In the genomic region with DNA sequence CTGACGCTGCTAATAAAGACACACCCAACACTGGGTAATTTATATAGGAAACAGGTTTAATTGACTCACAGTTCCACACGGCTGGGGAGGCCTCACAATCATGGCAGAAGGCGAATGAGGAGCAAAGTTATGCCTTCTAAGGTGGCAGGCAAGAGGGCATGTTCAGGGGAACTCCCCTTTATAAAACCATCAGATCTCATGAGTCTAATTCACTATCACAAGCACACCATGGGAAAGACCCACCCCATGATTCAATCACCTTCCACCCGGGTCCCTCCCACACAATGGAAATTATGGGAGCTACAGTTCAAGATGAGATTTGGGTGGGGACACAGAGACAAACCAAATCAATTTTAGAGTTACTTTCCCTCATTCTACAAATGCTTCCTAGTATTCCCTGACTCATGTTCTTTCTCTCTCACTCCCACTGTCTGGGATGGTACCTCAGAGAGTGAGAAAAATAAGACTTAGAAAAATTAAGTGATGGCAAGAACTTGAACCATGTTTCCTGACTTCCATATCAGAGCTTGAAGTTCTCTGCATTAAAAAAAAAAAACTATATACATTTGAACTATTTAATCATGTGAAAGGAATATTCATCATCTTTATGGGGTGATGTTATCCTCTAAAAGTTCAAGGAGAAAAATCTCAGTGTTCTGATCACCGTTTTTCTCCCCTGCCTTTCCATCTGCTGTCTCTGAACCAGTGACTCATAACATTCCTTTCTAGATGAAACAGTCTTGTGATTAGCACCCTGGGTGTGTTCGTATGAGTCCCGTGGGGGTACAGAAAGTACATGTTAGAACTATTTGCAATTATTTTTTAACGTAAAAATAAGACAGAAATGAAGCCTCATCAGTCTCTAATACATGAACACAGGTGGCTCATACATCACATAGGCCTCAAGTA, we compare ENCODE assay signal across 10 cellular contexts.
DNase-seq lines count a peak whose midpoint lies in the region; ATAC-seq and TF ChIP-seq lines count a peak whose summit lies in the region.
"Had no signal": no experiment of that assay in that cellular context is flagged by ENCODE, and none has a peak within 500 bp of the region (broad histone marks: within the 10 kb centered on the region; RNA-seq: fewer than 3 reads in every experiment).

No MANE protein-coding gene starts in this region.

- H3K4me3 ChIP-seq in fibroblast of lung (replicated peaks in 1 of 4; ENCODE audit: control extremely low read depth in 1 of 4, insufficient read depth in 1 of 4, low read depth in 3 of 4, low read length in 4 of 4) = no peak overlapping the region
- no peak overlapping the region for H3K4me3 ChIP-seq in body of pancreas

- H3K4me2 ChIP-seq in fibroblast of lung (ENCODE audit: extremely low read depth, insufficient read depth, low read length) = no peak overlapping the region

- no peaks in the 10 kb centered on the region for H3K36me3 ChIP-seq in fibroblast of lung (ENCODE audit: control insufficient read depth, insufficient read depth, low read length)
- no peaks in the 10 kb centered on the region for H3K36me3 ChIP-seq in body of pancreas (replicated peaks in 1 of 2; ENCODE audit: insufficient read depth in 1 of 2, low read depth in 2 of 2)

- no peak overlapping the region for H3K27ac ChIP-seq in fibroblast of lung (ENCODE audit: insufficient read depth, low read length)
- H3K27ac ChIP-seq in body of pancreas = no peak overlapping the region

- H3K4me1 Mint-ChIP-seq in endothelial cell (ENCODE audit: unreplicated experiment) = no peaks in the 10 kb centered on the region
- no peaks in the 10 kb centered on the region for H3K4me1 Mint-ChIP-seq in activated CD8-positive, alpha-beta T cell treated with anti-CD3 and anti-CD28 coated beads, Interleukin-2, amount 10 ng/mL, durations not matched to agents 7 days and 5 days (ENCODE audit: low read depth)

- H3K79me2 ChIP-seq in fibroblast of lung (ENCODE audit: control insufficient read depth, insufficient read depth, low read length) = no peaks in the 10 kb centered on the region

- H3K4me3 Mint-ChIP-seq in endothelial cell (ENCODE audit: unreplicated experiment) = no peak overlapping the region
- no peak overlapping the region for H3K4me3 Mint-ChIP-seq in activated CD8-positive, alpha-beta T cell treated with anti-CD3 and anti-CD28 coated beads, Interleukin-2, amount 10 ng/mL, durations not matched to agents 7 days and 5 days

- H3K4me1 ChIP-seq in fibroblast of lung (ENCODE audit: control insufficient read depth, extremely low read depth, insufficient read depth, low read length) (no peaks in the 10 kb centered on the region), body of pancreas (no peaks in the 10 kb centered on the region)

- no peak for TF ChIP-seq CTCF in fibroblast of lung (conservative IDR thresholded peaks at IDR 0.05 in 1 of 2, IDR thresholded peaks at IDR 0.05 in 1 of 2; ENCODE audit: low read depth in 1 of 2, low read length in 2 of 2)
- TF ChIP-seq CTCF in body of pancreas (IDR thresholded peaks at IDR 0.05) = no peak
- TF ChIP-seq CTCF in endothelial cell (IDR thresholded peaks at IDR 0.05; ENCODE audit: unreplicated experiment) = no peak

- H3K9me3 ChIP-seq in fibroblast of lung (ENCODE audit: control insufficient read depth, insufficient read depth, low read depth, low read length) (no peaks in the 10 kb centered on the region), body of pancreas (no peaks in the 10 kb centered on the region)

- no peak overlapping the region for H3K9ac ChIP-seq in fibroblast of lung (ENCODE audit: insufficient read depth, low read length)

- no peaks in the 10 kb centered on the region for H3K36me3 Mint-ChIP-seq in endothelial cell (ENCODE audit: low read depth, unreplicated experiment)
- no peaks in the 10 kb centered on the region for H3K36me3 Mint-ChIP-seq in activated CD8-positive, alpha-beta T cell treated with anti-CD3 and anti-CD28 coated beads, Interleukin-2, amount 10 ng/mL, durations not matched to agents 7 days and 5 days (ENCODE audit: low read depth)

- WGBS in body of pancreas, 2 donors = 58 to 69% methylated on average over 8 of the region's 8 CpGs

- peak; percentile 70 for DNase-seq in EL
- peak; percentile 61 to 81 for DNase-seq in fibroblast of lung (ENCODE audit: low read depth in 2 of 2)
- no peak for DNase-seq in body of pancreas
- no peak for DNase-seq in endothelial cell (ENCODE audit: low spot score)
- DNase-seq in activated CD8-positive, alpha-beta T cell treated with anti-CD3 and anti-CD28 coated beads, Interleukin-2, amount 10 ng/mL, durations not matched to agents 7 days and 5 days = no peak
- no peak for DNase-seq in HUDEP-2 (lab: John Stamatoyannopoulos, UW; ENCODE audit: unreplicated experiment in 76 of 76)
- DNase-seq: NCI-H1436 treated with DMSO at 0.1 percent for 48 hours; stimulated activated CD8-positive, alpha-beta memory T cell treated with anti-CD3 and anti-CD28 coated beads, Interleukin-4, amount 100 ng/mL, for 48 hours had no signal

- H4K20me1 ChIP-seq in fibroblast of lung (ENCODE audit: control insufficient read depth, extremely low read depth, insufficient read depth, low read length) = no peaks in the 10 kb centered on the region

- POLR2A ChIA-PET in activated CD8-positive, alpha-beta T cell treated with anti-CD3 and anti-CD28 coated beads, Interleukin-2, amount 10 ng/mL, durations not matched to agents 7 days and 5 days (lab: Charles Lee) = no interaction called here

- no peak for TF ChIP-seq POLR2A in body of pancreas (IDR thresholded peaks at IDR 0.05)

- H3K27me3 ChIP-seq in fibroblast of lung (ENCODE audit: control insufficient read depth, insufficient read depth, low read length) = no peaks in the 10 kb centered on the region
- H3K27me3 ChIP-seq in body of pancreas = no peaks in the 10 kb centered on the region

- no peak overlapping the region for H2AFZ ChIP-seq in fibroblast of lung (ENCODE audit: low read length)

- CTCF ChIA-PET in activated CD8-positive, alpha-beta T cell treated with anti-CD3 and anti-CD28 coated beads, Interleukin-2, amount 10 ng/mL, durations not matched to agents 7 days and 5 days (lab: Charles Lee) = no interaction called here

- no peaks in the 10 kb centered on the region for H3K9me3 Mint-ChIP-seq in endothelial cell (ENCODE audit: unreplicated experiment)
- no peaks in the 10 kb centered on the region for H3K9me3 Mint-ChIP-seq in activated CD8-positive, alpha-beta T cell treated with anti-CD3 and anti-CD28 coated beads, Interleukin-2, amount 10 ng/mL, durations not matched to agents 7 days and 5 days (ENCODE audit: insufficient read depth)

- H3K27ac Mint-ChIP-seq in endothelial cell (ENCODE audit: unreplicated experiment) = no peak overlapping the region
- H3K27ac Mint-ChIP-seq in activated CD8-positive, alpha-beta T cell treated with anti-CD3 and anti-CD28 coated beads, Interleukin-2, amount 10 ng/mL, durations not matched to agents 7 days and 5 days = no peak overlapping the region

- H3K27me3 Mint-ChIP-seq in endothelial cell (ENCODE audit: unreplicated experiment) = no peaks in the 10 kb centered on the region
- no peaks in the 10 kb centered on the region for H3K27me3 Mint-ChIP-seq in activated CD8-positive, alpha-beta T cell treated with anti-CD3 and anti-CD28 coated beads, Interleukin-2, amount 10 ng/mL, durations not matched to agents 7 days and 5 days (ENCODE audit: low read depth)

- ATAC-seq in GM21515 (IDR thresholded peaks at IDR 0.05; ENCODE audit: unreplicated experiment) = peak; percentile 80
- peak; percentile 87 for ATAC-seq in HG03520 (IDR thresholded peaks at IDR 0.05; ENCODE audit: unreplicated experiment)
- ATAC-seq in body of pancreas = no peak
- no peak for ATAC-seq in activated CD8-positive, alpha-beta T cell treated with anti-CD3 and anti-CD28 coated beads, Interleukin-2, amount 10 ng/mL, durations not matched to agents 7 days and 5 days

- intact Hi-C loops in body of pancreas (cut with DNase I) = no loop called here

Comparison
In these comparisons a context has a peak if more than half of its experiments do, and no peak if none do; other contexts are left out.
1. DNase-seq: peak in EL (single experiment) and fibroblast of lung (2 of 2); none in body of pancreas (0 of 4), endothelial cell (single experiment), activated CD8-positive, alpha-beta T cell treated with anti-CD3 and anti-CD28 coated beads, Interleukin-2, amount 10 ng/mL, durations not matched to agents 7 days and 5 days (single experiment) and HUDEP-2 (0 of 76).
2. ATAC-seq: peak in GM21515 (single experiment) and HG03520 (single experiment); none in body of pancreas (single experiment) and activated CD8-positive, alpha-beta T cell treated with anti-CD3 and anti-CD28 coated beads, Interleukin-2, amount 10 ng/mL, durations not matched to agents 7 days and 5 days (single experiment).